ENCODE assay signal across 13 cellular contexts in the genomic region with DNA sequence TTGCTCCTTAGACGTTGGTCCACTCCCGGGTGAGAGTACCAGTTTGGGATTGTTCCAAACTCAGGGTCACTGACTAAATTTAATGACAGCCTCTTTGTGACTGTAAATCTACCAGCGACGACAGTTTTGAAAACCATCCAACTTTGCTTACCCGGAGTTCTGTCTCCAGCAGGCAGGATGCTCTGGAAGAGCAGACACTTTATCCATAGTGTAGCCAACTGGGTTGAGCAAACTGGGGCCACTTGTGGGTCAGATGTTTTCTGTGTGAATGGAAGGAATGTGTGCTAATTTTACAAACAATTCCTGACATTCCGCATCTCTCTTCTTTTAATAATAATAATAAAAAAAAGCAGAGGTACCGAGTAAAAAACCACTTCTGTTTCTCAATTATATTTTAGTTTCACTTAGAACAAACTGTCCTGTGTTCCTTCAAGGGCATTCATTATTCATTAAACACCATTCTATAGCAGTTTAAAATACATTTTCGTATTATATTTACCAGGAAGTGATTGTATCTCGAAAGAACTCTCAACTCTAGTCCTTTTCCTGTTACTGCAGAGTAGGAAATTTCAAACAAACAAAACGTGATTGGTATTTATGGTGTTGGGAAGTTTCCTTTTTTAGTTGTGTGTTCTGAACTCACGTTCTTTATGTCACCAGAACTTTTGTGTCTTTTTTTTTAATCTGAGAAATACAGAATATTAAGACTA.
A peak's percentile ranks its signal among the peaks of the same experiment; 100 is the strongest.
DNase-seq lines count a peak whose midpoint lies in the region; ATAC-seq, FAIRE-seq and TF ChIP-seq lines count a peak whose summit lies in the region.
"Had no signal": no experiment of that assay in that cellular context is flagged by ENCODE, and none has a peak within 500 bp of the region (broad histone marks: within the 10 kb centered on the region; RNA-seq: fewer than 3 reads in every experiment).

No MANE protein-coding gene starts in this region.

- peak overlapping the region; percentile 18 for H3K4me3 ChIP-seq in AG04450 (ENCODE audit: low read depth, low read length)
- H3K4me3 ChIP-seq in IMR-90 (ENCODE audit: insufficient read depth, low read depth, low read length), result peak overlapping the region; percentile 10; the same call in 1 of the 2 replicates
- peak overlapping the region; percentile 63 for H3K4me3 ChIP-seq in adipocyte (ENCODE audit: low read length)
- no peak overlapping the region for H3K4me3 ChIP-seq in kidney (ENCODE audit: low read length in 2 of 2)

- H3K9me1 ChIP-seq in IMR-90 (ENCODE audit: insufficient read depth, low read length), result no peaks in the 10 kb centered on the region

- no peaks in the 10 kb centered on the region for H3K79me1 ChIP-seq in IMR-90 (ENCODE audit: low read depth in 1 of 2, low read length in 2 of 2)

- H3K27ac ChIP-seq in AG04450 (ENCODE audit: low read depth, low read length) (peak overlapping the region; percentile 22), IMR-90 (ENCODE audit: insufficient read depth, low read length) (peak overlapping the region; percentile 19), kidney (ENCODE audit: low read depth in 2 of 2, low read length in 2 of 2) (no peak overlapping the region)

- H3K36me3 Mint-ChIP-seq in endothelial cell (ENCODE audit: low read depth, unreplicated experiment), result no peaks in the 10 kb centered on the region
- H3K36me3 Mint-ChIP-seq: CD8-positive, alpha-beta memory T cell; stimulated activated naive B cell treated with anti-CD40 and anti-IgM and Interleukin-4, amounts not matched to agents 10 μg/mL and 1 μg/mL and 100 μg/mL, for 72 hours had no signal

- peak overlapping the region; percentile 89 for H3K23ac ChIP-seq in IMR-90 (ENCODE audit: low read depth, low read length)

- H2BK20ac ChIP-seq in IMR-90 (ENCODE audit: low read depth, low read length), result peak overlapping the region; percentile 90

- in situ Hi-C loops in IMR-90 (cut with MboI; ENCODE audit: low sequenced_read_pairs), result no loop called here

- H3K9me3 ChIP-seq in AG04450 (ENCODE audit: control insufficient read depth, insufficient read depth, low read length) (no peaks in the 10 kb centered on the region), IMR-90 (ENCODE audit: control insufficient read depth, insufficient read depth, low read length) (no peaks in the 10 kb centered on the region), adipocyte (ENCODE audit: control insufficient read depth, low read length) (peaks cover 5% of the 10 kb centered on the region), kidney (ENCODE audit: control insufficient read depth in 1 of 2, low read length in 2 of 2) (no peaks in the 10 kb centered on the region)

- TF ChIP-seq CTCF in AG04450 (IDR thresholded peaks at IDR 0.05; ENCODE audit: low read depth, low read length), result no peak
- no peak for TF ChIP-seq CTCF in IMR-90 (conservative IDR thresholded peaks at IDR 0.05; ENCODE audit: low read depth, low read length)
- no peak for TF ChIP-seq CTCF in kidney (IDR thresholded peaks at IDR 0.05; ENCODE audit: borderline replicate concordance, extremely low read depth, insufficient read depth)
- no peak for TF ChIP-seq CTCF in endothelial cell (IDR thresholded peaks at IDR 0.05; ENCODE audit: unreplicated experiment)
- no peak for TF ChIP-seq CTCF in GM10266 (IDR thresholded peaks at IDR 0.05; ENCODE audit: control insufficient read depth, insufficient read depth, low read depth, missing control alignments)

- H3K27me3 ChIP-seq in AG04450 (ENCODE audit: control insufficient read depth, insufficient read depth, low read length) (no peaks in the 10 kb centered on the region), IMR-90 (ENCODE audit: control insufficient read depth, insufficient read depth, low read length) (no peaks in the 10 kb centered on the region), adipocyte (replicated peaks; ENCODE audit: control insufficient read depth, insufficient read depth, low read length) (no peaks in the 10 kb centered on the region)

- H2AFZ ChIP-seq in IMR-90 (replicated peaks; ENCODE audit: low read length, poor library complexity), result peak overlapping the region; percentile 74

- peak overlapping the region; percentile 73 for H3K18ac ChIP-seq in IMR-90 (ENCODE audit: low read depth, low read length)

- H3K9me3 Mint-ChIP-seq in endothelial cell (ENCODE audit: unreplicated experiment), result no peaks in the 10 kb centered on the region

- no peak for DNase-seq in AG04450 (ENCODE audit: low read depth, low spot score)
- DNase-seq in IMR-90, result peak; percentile 40
- peak; percentile 55 for DNase-seq in adipocyte (ENCODE audit: low read depth)
- no peak for DNase-seq in kidney
- no peak for DNase-seq in superior temporal gyrus (ENCODE audit: extremely low spot score)
- DNase-seq in endothelial cell (ENCODE audit: low spot score), result no peak
- no peak for DNase-seq in GM10266 (ENCODE audit: extremely low spot score)
- DNase-seq: activated CD8-positive, alpha-beta T cell treated with anti-CD3 and anti-CD28 coated beads for 36 hours; CD8-positive, alpha-beta memory T cell; islet precursor cell; stimulated activated naive B cell treated with anti-CD40 and anti-IgM and Interleukin-4, amounts not matched to agents 10 μg/mL and 1 μg/mL and 100 μg/mL, for 72 hours had no signal

- H2BK120ac ChIP-seq in IMR-90 (ENCODE audit: low read depth, low read length), result peak overlapping the region; percentile 89

- WGBS in IMR-90 (ENCODE audit: extremely low coverage in 2 of 2, insufficient read length in 1 of 2), 2 experiments, result no CpG with 5 or more reads among the region's 11 CpGs

- no peak overlapping the region for H2AK5ac ChIP-seq in IMR-90 (ENCODE audit: low read depth, low read length)

- H3K9ac ChIP-seq in IMR-90 (ENCODE audit: low read depth, low read length), result peak overlapping the region; percentile 8
- H3K9ac ChIP-seq in adipocyte (ENCODE audit: low read length), result peak overlapping the region; percentile 43
- H3K9ac ChIP-seq in kidney (ENCODE audit: low read length in 2 of 2), result no peak overlapping the region

- no TSS peak for BruUV-seq in IMR-90 (replicated peaks; lab: Mats Ljungman, UMichigan)

- H3K14ac ChIP-seq in IMR-90 (replicated peaks; ENCODE audit: low read depth, low read length), result peak overlapping the region; percentile 72

- H3K27me3 Mint-ChIP-seq in endothelial cell (ENCODE audit: unreplicated experiment), result no peaks in the 10 kb centered on the region
- H3K27me3 Mint-ChIP-seq: activated CD8-positive, alpha-beta T cell treated with anti-CD3 and anti-CD28 coated beads for 36 hours; CD8-positive, alpha-beta memory T cell had no signal

- H3K36me3 ChIP-seq in IMR-90 (ENCODE audit: control insufficient read depth, insufficient read depth, low read length) (no peaks in the 10 kb centered on the region), adipocyte (ENCODE audit: control insufficient read depth, insufficient read depth, low read length, severe bottlenecking) (no peaks in the 10 kb centered on the region), kidney (ENCODE audit: control insufficient read depth in 1 of 2, insufficient read depth in 2 of 2, low read length in 2 of 2) (no peaks in the 10 kb centered on the region)

- POLR2A ChIA-PET in AG04450 (lab: Yijun Ruan, JAX), result no interaction called here
- POLR2A ChIA-PET in IMR-90 (lab: Charles Lee; ENCODE audit: unreplicated experiment), result no interaction called here

- ATAC-seq in IMR-90 (ENCODE audit: low read depth) (peak; percentile 94), HG02588 (IDR thresholded peaks at IDR 0.05; ENCODE audit: unreplicated experiment) (no peak)
- ATAC-seq: activated CD8-positive, alpha-beta T cell treated with anti-CD3 and anti-CD28 coated beads for 36 hours; stimulated activated naive B cell treated with anti-CD40 and anti-IgM and Interleukin-4, amounts not matched to agents 10 μg/mL and 1 μg/mL and 100 μg/mL, for 72 hours had no signal

- no peaks in the 10 kb centered on the region for H4K20me1 ChIP-seq in IMR-90 (ENCODE audit: insufficient read depth, low read length)

- H3K4me3 Mint-ChIP-seq in endothelial cell (ENCODE audit: unreplicated experiment), result no peak overlapping the region
- H3K4me3 Mint-ChIP-seq: activated CD8-positive, alpha-beta T cell treated with anti-CD3 and anti-CD28 coated beads for 36 hours; CD8-positive, alpha-beta memory T cell; stimulated activated naive B cell treated with anti-CD40 and anti-IgM and Interleukin-4, amounts not matched to agents 10 μg/mL and 1 μg/mL and 100 μg/mL, for 72 hours had no signal

- H3K56ac ChIP-seq in IMR-90 (ENCODE audit: extremely low read depth, insufficient read depth, low read length), result peak overlapping the region; percentile 85; the same call in 1 of the 2 replicates

- peak overlapping the region; percentile 76 to 86 for H4K8ac ChIP-seq in IMR-90 (ENCODE audit: low read depth in 2 of 2, low read length in 2 of 2)

- peak overlapping the region; percentile 57; the same call in 1 of the 3 replicates for H2BK15ac ChIP-seq in IMR-90 (ENCODE audit: low read depth, low read length)

- TF ChIP-seq RAD21 in IMR-90 (IDR thresholded peaks at IDR 0.05; ENCODE audit: low read length), result no peak

- H3K27ac Mint-ChIP-seq in endothelial cell (ENCODE audit: unreplicated experiment), result no peak overlapping the region
- H3K27ac Mint-ChIP-seq: activated CD8-positive, alpha-beta T cell treated with anti-CD3 and anti-CD28 coated beads for 36 hours; CD8-positive, alpha-beta memory T cell; stimulated activated naive B cell treated with anti-CD40 and anti-IgM and Interleukin-4, amounts not matched to agents 10 μg/mL and 1 μg/mL and 100 μg/mL, for 72 hours had no signal

- no peak overlapping the region for H2AK9ac ChIP-seq in IMR-90 (replicated peaks; ENCODE audit: low read depth, low read length, poor library complexity)

- peak overlapping the region; percentile 21 for H4K5ac ChIP-seq in IMR-90 (ENCODE audit: low read depth, low read length)

- TF ChIP-seq POLR2A in IMR-90 (IDR thresholded peaks at IDR 0.05; ENCODE audit: low read depth, low read length), result no peak

- peaks cover 5% of the 10 kb centered on the region for H3K4me1 ChIP-seq in IMR-90 (ENCODE audit: control insufficient read depth, insufficient read depth, low read length)
- H3K4me1 ChIP-seq in adipocyte (ENCODE audit: control insufficient read depth, insufficient read depth, low read length), result peaks cover 7% of the 10 kb centered on the region
- H3K4me1 ChIP-seq in kidney (ENCODE audit: control insufficient read depth in 1 of 2, insufficient read depth in 1 of 2, low read depth in 1 of 2, low read length in 2 of 2), result no peaks in the 10 kb centered on the region

- peak overlapping the region; percentile 75 for H2BK5ac ChIP-seq in IMR-90 (ENCODE audit: low read depth, low read length, poor library complexity, severe bottlenecking)

- FAIRE-seq in kidney (lab: Jason Lieb, UNC), result peak; percentile 53
- FAIRE-seq: bronchial epithelial cell had no signal

- peak overlapping the region; percentile 64 for H4K91ac ChIP-seq in IMR-90 (ENCODE audit: insufficient read depth, low read depth, low read length)

- H3K4me2 ChIP-seq in IMR-90 (ENCODE audit: low read depth, low read length), result peak overlapping the region; percentile 81; the same call in 1 of the 2 replicates

- intact Hi-C loops in IMR-90 (cut with micrococcal nuclease), result loop anchor here (10.0 kb wide), 1 partner anchor 117 kb away; no protein-coding TSS in a partner anchor
- intact Hi-C loops in kidney (cut with DNase I), result no loop called here

- peak overlapping the region; percentile 86 for H3K4ac ChIP-seq in IMR-90 (ENCODE audit: low read depth, low read length)

- CTCF ChIA-PET in AG04450 (lab: Charles Lee), result no interaction called here
- CTCF ChIA-PET in IMR-90 (lab: Yijun Ruan, JAX), result no interaction called here

- dilution Hi-C loops in IMR-90 (cut with HindIII; ENCODE audit: low sequenced_read_pairs, unreplicated experiment), result no loop called here

- peaks cover 13% of the 10 kb centered on the region for H3K4me1 Mint-ChIP-seq in endothelial cell (ENCODE audit: unreplicated experiment)
- H3K4me1 Mint-ChIP-seq: CD8-positive, alpha-beta memory T cell had no signal

Comparison
In these comparisons a context has a peak if more than half of its experiments do, and no peak if none do; other contexts are left out.
1. DNase-seq: peak in IMR-90 (single experiment) and adipocyte (single experiment); none in AG04450 (single experiment), kidney (single experiment), superior temporal gyrus (single experiment), endothelial cell (single experiment) and GM10266 (single experiment).
2. H3K27ac ChIP-seq: peak in AG04450 (single experiment) and IMR-90 (single experiment); none in kidney (0 of 2).
3. H3K4me3 ChIP-seq: peak in AG04450 (single experiment), IMR-90 (single experiment) and adipocyte (single experiment); none in kidney (0 of 2).
4. H3K9ac ChIP-seq: peak in IMR-90 (single experiment) and adipocyte (single experiment); none in kidney (0 of 2).